Comparison of ENCODE assay signal across 21 cellular contexts in the genomic region with DNA sequence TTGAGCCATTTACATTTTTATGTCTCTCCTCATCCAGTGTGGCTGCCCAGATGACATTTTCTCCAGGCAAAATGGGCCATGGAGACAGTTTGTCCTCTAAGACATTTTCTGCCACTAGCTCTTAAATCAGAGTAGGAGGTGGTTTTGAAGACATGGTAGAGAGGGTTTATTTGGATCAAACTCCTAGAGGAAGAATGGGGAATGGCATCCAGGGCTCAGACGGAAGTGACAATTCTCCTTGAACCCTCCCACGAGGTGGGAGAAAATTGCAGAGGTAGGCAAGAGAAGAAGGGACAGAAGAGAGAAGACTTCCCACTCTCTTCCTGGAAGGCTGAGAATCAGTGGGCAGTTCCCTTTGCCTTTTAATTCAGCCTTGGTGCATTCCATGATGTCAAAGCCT.
"Had no signal": no experiment of that assay in that cellular context is flagged by ENCODE, and none has a peak within 500 bp of the region (broad histone marks: within the 10 kb centered on the region; RNA-seq: fewer than 3 reads in every experiment).

No MANE protein-coding gene starts in this region.

- ATAC-seq: activated CD8-positive, alpha-beta T cell treated with anti-CD3 and anti-CD28 coated beads, Interleukin-2, amount 10 ng/mL, durations not matched to agents 7 days and 5 days had no signal

- DNase-seq: activated CD4-positive, alpha-beta T cell treated with anti-CD3 and anti-CD28 coated beads, Interleukin-2, amount 50 U/mL, for 1 hour; activated CD8-positive, alpha-beta T cell treated with anti-CD3 and anti-CD28 coated beads, Interleukin-2, amount 10 ng/mL, durations not matched to agents 7 days and 5 days; activated gamma-delta T cell; activated naive CD4-positive, alpha-beta T cell treated with anti-CD3 and anti-CD28 coated beads, Interleukin-2, amount 50 U/mL, for 16 hours; aorta; dermis blood vessel endothelial cell; effector CD8-positive, alpha-beta T cell; foreskin melanocyte; left ventricle myocardium inferior; midbrain; ovary; stimulated activated CD4-positive, alpha-beta T cell treated with anti-CD3 and anti-CD28 coated beads, Interleukin-12 subunit alpha, Interleukin-12 subunit beta, amount 100 ng/mL, for 4 hours; stimulated activated CD4-positive, alpha-beta T cell treated with anti-CD3 and anti-CD28 coated beads, Interleukin-4, amount 100 ng/mL, for 4 hours; substantia nigra; T1000; thyroid gland had no signal

- H3K27ac Mint-ChIP-seq: activated CD8-positive, alpha-beta T cell treated with anti-CD3 and anti-CD28 coated beads, Interleukin-2, amount 10 ng/mL, durations not matched to agents 7 days and 5 days; activated T-helper 1 cell treated with anti-CD3 and anti-CD28 coated beads, Interleukin-12 subunit alpha, Interleukin-12 subunit beta, Interleukin-2, Interleukin-4 antibody, amounts not matched to agents 30 ng/mL and 10 ng/mL and 1 ng/mL, durations not matched to agents 14 hours and 24 hours and 36 hours; brain; nephron; stimulated activated naive CD8-positive, alpha-beta T cell treated with anti-CD3 and anti-CD28 coated beads, Interleukin-15, Interleukin-2, amounts not matched to agents 100 ng/mL and 50 ng/mL, for 24 hours; T-helper 1 cell treated with Interleukin-12 subunit alpha and Interleukin-12 subunit beta and Interleukin-4 antibody, amounts not matched to agents 30 μg/mL and 1 μg/mL, for 36 hours had no signal

- H3K36me3 Mint-ChIP-seq: brain had no signal

- H3K4me3 Mint-ChIP-seq: activated CD8-positive, alpha-beta T cell treated with anti-CD3 and anti-CD28 coated beads, Interleukin-2, amount 10 ng/mL, durations not matched to agents 7 days and 5 days; activated T-helper 1 cell treated with anti-CD3 and anti-CD28 coated beads, Interleukin-12 subunit alpha, Interleukin-12 subunit beta, Interleukin-2, Interleukin-4 antibody, amounts not matched to agents 30 ng/mL and 10 ng/mL and 1 ng/mL, durations not matched to agents 14 hours and 24 hours and 36 hours; brain; nephron; stimulated activated naive CD8-positive, alpha-beta T cell treated with anti-CD3 and anti-CD28 coated beads, Interleukin-15, Interleukin-2, amounts not matched to agents 100 ng/mL and 50 ng/mL, for 24 hours; T-helper 1 cell treated with Interleukin-12 subunit alpha and Interleukin-12 subunit beta and Interleukin-4 antibody, amounts not matched to agents 30 μg/mL and 1 μg/mL, for 36 hours had no signal
